In genomic region chr10:79298403-79299244, GRCh38 we compare ENCODE assay signal across 9 cellular contexts. TPM values are rescaled to one million over a fixed set of nuclear protein-coding genes. Genes with fewer than 3 reads are reported as not detected.
DNase-seq lines count a peak whose midpoint lies in the region; ATAC-seq, FAIRE-seq and TF ChIP-seq lines count a peak whose summit lies in the region.
"Had no signal": no experiment of that assay in that cellular context is flagged by ENCODE, and none has a peak within 500 bp of the region (broad histone marks: within the 10 kb centered on the region; RNA-seq: fewer than 3 reads in every experiment).

No MANE protein-coding gene starts in this region.

- TF ChIP-seq POLR2A in endothelial cell of umbilical vein (IDR thresholded peaks at IDR 0.05; ENCODE audit: low read depth, low read length), result no peak

- H4K20me1 ChIP-seq in endothelial cell of umbilical vein (replicated peaks; ENCODE audit: control insufficient read depth, extremely low read depth, insufficient read depth, low read length), result no peaks in the 10 kb centered on the region

- FAIRE-seq in endothelial cell of umbilical vein (lab: Jason Lieb, UNC), result peak; percentile 88

- H3K27me3 Mint-ChIP-seq in osteocyte (ENCODE audit: unreplicated experiment) (no peaks in the 10 kb centered on the region), endodermal cell (ENCODE audit: insufficient read depth) (no peaks in the 10 kb centered on the region)
- H3K27me3 Mint-ChIP-seq: IgD-negative memory B cell had no signal

- dilution Hi-C loops in endothelial cell of umbilical vein (cut with MboI; ENCODE audit: extremely low pct_ligation_motif_present, low sequenced_read_pairs), result no loop called here

- POLR2A ChIA-PET in endothelial cell of umbilical vein (lab: Charles Lee), result no interaction called here

- H3K36me3 ChIP-seq in RWPE2 (ENCODE audit: low read depth), result peaks cover 64% of the 10 kb centered on the region
- H3K36me3 ChIP-seq in endothelial cell of umbilical vein (ENCODE audit: control insufficient read depth in 2 of 2, extremely low read depth in 1 of 2, insufficient read depth in 2 of 2, low read length in 2 of 2), result peaks cover 3 to 75% of the 10 kb centered on the region in 2 experiments
- H3K36me3 ChIP-seq in endodermal cell (ENCODE audit: control insufficient read depth, insufficient read depth, low read length), result peaks cover 82% of the 10 kb centered on the region

- peak overlapping the region; percentile 66 for H3K27ac Mint-ChIP-seq in osteocyte (ENCODE audit: unreplicated experiment)
- H3K27ac Mint-ChIP-seq in endodermal cell, result no peak overlapping the region

- peak; percentile 100 for DNase-seq in ELR (ENCODE audit: low read depth)
- peak; percentile 93 for DNase-seq in RWPE2 (ENCODE audit: low spot score)
- peak; percentile 62 for DNase-seq in endothelial cell of umbilical vein (ENCODE audit: low read depth, low spot score)
- DNase-seq in osteocyte (ENCODE audit: extremely low spot score, unreplicated experiment), result no peak
- DNase-seq in germinal center (ENCODE audit: low spot score), result no peak
- DNase-seq in endodermal cell, result no peak

- 93 to 97% methylated on average over 13 to 27 of the region's 27 CpGs for WGBS in endodermal cell (ENCODE audit: insufficient coverage in 1 of 2, insufficient read length in 1 of 2), 2 experiments

- H3K9me3 ChIP-seq in RWPE2 (ENCODE audit: severe bottlenecking), result peaks cover 2% of the 10 kb centered on the region
- no peaks in the 10 kb centered on the region for H3K9me3 ChIP-seq in endothelial cell of umbilical vein (replicated peaks; ENCODE audit: control insufficient read depth, insufficient read depth, low read length)
- H3K9me3 ChIP-seq in endodermal cell (ENCODE audit: control insufficient read depth, low read length), result no peaks in the 10 kb centered on the region

- no peaks in the 10 kb centered on the region for H3K9me3 Mint-ChIP-seq in osteocyte (ENCODE audit: unreplicated experiment)
- no peaks in the 10 kb centered on the region for H3K9me3 Mint-ChIP-seq in endodermal cell
- H3K9me3 Mint-ChIP-seq: IgD-negative memory B cell had no signal

- H3K27ac ChIP-seq in RWPE2 (ENCODE audit: poor library complexity, severe bottlenecking) (peak overlapping the region; percentile 52), endothelial cell of umbilical vein (ENCODE audit: insufficient read depth, low read depth, low read length) (no peak overlapping the region), endodermal cell (ENCODE audit: low read depth, low read length) (no peak overlapping the region)

- peaks cover 50% of the 10 kb centered on the region for H3K36me3 Mint-ChIP-seq in osteocyte (ENCODE audit: unreplicated experiment)
- peaks cover 70% of the 10 kb centered on the region for H3K36me3 Mint-ChIP-seq in endodermal cell (ENCODE audit: low read depth)

- no peak overlapping the region for H2AFZ ChIP-seq in endothelial cell of umbilical vein (ENCODE audit: low read depth, low read length)

- H3K4me1 Mint-ChIP-seq in osteocyte (ENCODE audit: unreplicated experiment) (peaks cover 23% of the 10 kb centered on the region), endodermal cell (no peaks in the 10 kb centered on the region)

- H3K27me3 ChIP-seq in RWPE2 (ENCODE audit: insufficient read depth, poor library complexity, severe bottlenecking) (no peaks in the 10 kb centered on the region), endothelial cell of umbilical vein (ENCODE audit: control insufficient read depth in 2 of 2, insufficient read depth in 2 of 2, low read length in 2 of 2) (no peaks in the 10 kb centered on the region), endodermal cell (ENCODE audit: control insufficient read depth, insufficient read depth, low read length, poor library complexity, severe bottlenecking) (no peaks in the 10 kb centered on the region)

- H3K4me1 ChIP-seq in RWPE2 (ENCODE audit: insufficient read depth, poor library complexity, severe bottlenecking) (peaks cover 19% of the 10 kb centered on the region), endothelial cell of umbilical vein (ENCODE audit: control insufficient read depth, extremely low read depth, insufficient read depth, low read length) (peaks cover 8% of the 10 kb centered on the region), endodermal cell (ENCODE audit: control insufficient read depth, insufficient read depth, low read length) (no peaks in the 10 kb centered on the region)

- CTCF ChIA-PET in endothelial cell of umbilical vein (lab: Charles Lee), result no interaction called here

- intact Hi-C loops in endothelial cell of umbilical vein (cut with micrococcal nuclease), result no loop called here

- TF ChIP-seq CTCF in RWPE2 (IDR thresholded peaks at IDR 0.05; ENCODE audit: poor library complexity, severe bottlenecking) (no peak), endothelial cell of umbilical vein (IDR thresholded peaks at IDR 0.05; ENCODE audit: extremely low read depth in 1 of 2, insufficient read depth in 1 of 2, low read depth in 1 of 2, low read length in 2 of 2) (no peak), osteocyte (IDR thresholded peaks at IDR 0.05) (no peak), endodermal cell (conservative IDR thresholded peaks at IDR 0.05) (no peak)

- H3K79me2 ChIP-seq in endothelial cell of umbilical vein (ENCODE audit: control insufficient read depth, insufficient read depth, low read length), result no peaks in the 10 kb centered on the region

- no peaks in the 10 kb centered on the region for H3K9me1 ChIP-seq in endothelial cell of umbilical vein (replicated peaks; ENCODE audit: control insufficient read depth, extremely low read depth, insufficient read depth, low read length)

- ATAC-seq in RWPE2 (ENCODE audit: low read depth) (peak; percentile 93), HG03457 (IDR thresholded peaks at IDR 0.05; ENCODE audit: unreplicated experiment) (no peak), GM18519 (IDR thresholded peaks at IDR 0.05; ENCODE audit: low FRiP score, unreplicated experiment) (no peak)

- BruUV-seq in endothelial cell of umbilical vein (replicated peaks; lab: Mats Ljungman, UMichigan), result no TSS peak

- H3K9ac ChIP-seq in endothelial cell of umbilical vein (replicated peaks; ENCODE audit: extremely low read depth, insufficient read depth, low read length) (no peak overlapping the region), endodermal cell (ENCODE audit: extremely low read depth, low read length, poor library complexity, severe bottlenecking) (no peak overlapping the region)

- no peak overlapping the region for H3K4me3 ChIP-seq in RWPE2 (ENCODE audit: severe bottlenecking)
- no peak overlapping the region for H3K4me3 ChIP-seq in endothelial cell of umbilical vein (replicated peaks in 1 of 3; ENCODE audit: insufficient read depth in 1 of 3, low read depth in 1 of 3, low read length in 3 of 3)
- no peak overlapping the region for H3K4me3 ChIP-seq in endodermal cell (ENCODE audit: low read length)

- no peak overlapping the region for H3K4me2 ChIP-seq in endothelial cell of umbilical vein (ENCODE audit: insufficient read depth, low read length)

- H3K4me3 Mint-ChIP-seq in osteocyte (ENCODE audit: unreplicated experiment), result no peak overlapping the region
- H3K4me3 Mint-ChIP-seq in endodermal cell, result no peak overlapping the region
- H3K4me3 Mint-ChIP-seq: IgD-negative memory B cell had no signal

TF ChIP-seq in endothelial cell of umbilical vein, 7 proteins besides CTCF, POLR2A, EP300 and RAD21:
- TF ChIP-seq FOS (IDR thresholded peaks at IDR 0.05; ENCODE audit: borderline replicate concordance, insufficient read depth, low read length) (peak; percentile 73), JUN (IDR thresholded peaks at IDR 0.05; ENCODE audit: borderline replicate concordance, insufficient read depth, insufficient read length, low read depth) (peak; percentile 35), GATA2 (IDR thresholded peaks at IDR 0.05; ENCODE audit: insufficient read depth, insufficient read length, low read depth, low read length) (no peak)

RNA-seq across cellular contexts. Expression of gene PPIF, which starts 48.6 kb away (rescaled TPM):
- total RNA-seq in endothelial cell of umbilical vein, result 42.7 and 51.2 TPM in 2 replicates
- polyA plus RNA-seq in endothelial cell of umbilical vein, result 38.7 and 50.7 TPM in 2 replicates
- 73.6 and 86.3 TPM in 2 replicates for polyA plus RNA-seq in endothelial cell of umbilical vein (2011; cell fraction: cytosol; rRNA removed)
- 59.8 and 66.8 TPM in 2 replicates for polyA plus RNA-seq in endothelial cell of umbilical vein (2011; cell fraction: nucleus; rRNA removed)
- 60.9 and 70.8 TPM in 2 replicates for polyA plus RNA-seq in endothelial cell of umbilical vein (2012)
- 40.4 and 49.0 TPM in 2 replicates for polyA minus RNA-seq in endothelial cell of umbilical vein
- polyA minus RNA-seq in endothelial cell of umbilical vein (2011; cell fraction: cytosol; rRNA and poly(A)+ RNA removed), result 79.4 TPM
- 27.5 and 31.9 TPM in 2 replicates for polyA minus RNA-seq in endothelial cell of umbilical vein (2011; cell fraction: nucleus; rRNA and poly(A)+ RNA removed)
- 17.0 and 20.7 TPM in 2 replicates for total RNA-seq in osteocyte
- 10 to 100 TPM; 50.4 to 51.0 TPM for total RNA-seq in endodermal cell
- polyA plus RNA-seq in endodermal cell (2013, experiment 1 of 2), result 54.6 TPM
- polyA plus RNA-seq in endodermal cell (2013, experiment 2 of 2), result 46.4 TPM

Comparison
In these comparisons a context has a peak if more than half of its experiments do, and no peak if none do; other contexts are left out.
1. DNase-seq: peak in ELR (single experiment), RWPE2 (single experiment) and endothelial cell of umbilical vein (single experiment); none in osteocyte (single experiment), germinal center (single experiment) and endodermal cell (single experiment).